1 cellular context compared by ENCODE assay signal in the genomic region with DNA sequence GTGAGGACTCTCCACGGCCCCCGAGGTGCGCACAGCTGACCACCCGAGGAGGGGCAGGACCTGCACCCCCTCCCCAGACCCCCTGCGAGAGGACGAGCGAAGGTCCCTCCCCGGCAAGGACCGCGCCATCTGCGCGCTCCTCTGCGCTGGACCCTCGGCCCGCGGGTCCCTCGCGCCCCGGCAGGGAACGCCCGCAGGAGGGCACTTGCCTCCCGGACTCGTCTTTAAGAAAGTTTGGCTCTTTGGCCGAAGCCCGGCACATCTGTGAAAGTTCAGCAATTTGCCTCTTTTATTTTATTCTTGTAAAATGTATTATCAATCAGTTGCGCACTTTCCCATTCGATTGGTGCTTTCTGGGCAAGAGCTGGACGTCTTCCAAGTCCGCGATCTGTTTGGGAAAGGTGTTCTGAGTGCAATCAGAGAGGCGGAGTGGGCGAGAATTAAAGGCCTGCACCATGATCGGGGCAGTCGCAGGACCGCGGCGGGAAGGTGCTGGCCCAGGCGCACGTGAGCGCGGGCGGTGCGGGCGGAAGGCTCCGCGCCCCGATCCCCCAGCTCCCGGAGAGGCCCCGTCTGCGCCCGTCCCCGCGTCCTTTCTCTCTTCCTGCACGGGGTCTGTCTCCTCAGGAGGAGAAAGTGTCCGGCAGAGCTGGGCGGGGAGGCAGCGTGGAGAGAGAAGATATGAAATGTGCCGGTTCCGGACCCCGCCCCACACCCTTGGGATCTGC.
A peak's percentile ranks its signal among the peaks of the same experiment; 100 is the strongest.
TF ChIP-seq lines count a peak whose summit lies in the region.

No MANE protein-coding gene starts in this region.

TF ChIP-seq in HepG2, 621 proteins besides CTCF, POLR2A, EP300 and RAD21 (continued from another document and continues in another):
- TF ChIP-seq ZBED4 (CRISPR knock-in tag; IDR thresholded peaks at IDR 0.05; ENCODE audit: borderline replicate concordance) (no peak), BRCA1 (CRISPR knock-in tag; IDR thresholded peaks at IDR 0.05) (no peak; the same call in 1 of the 2 replicates), NFE2L2 (IDR thresholded peaks at IDR 0.05; ENCODE audit: low read length) (no peak), CHD2 (IDR thresholded peaks at IDR 0.05; ENCODE audit: low read depth, low read length) (no peak), ZNF790 (CRISPR knock-in tag; IDR thresholded peaks at IDR 0.05; ENCODE audit: borderline replicate concordance) (no peak), SATB2 (CRISPR knock-in tag; IDR thresholded peaks at IDR 0.05) (no peak), GFI1 (CRISPR knock-in tag; IDR thresholded peaks at IDR 0.05; ENCODE audit: borderline replicate concordance) (0 out of 2 replicates have a peak, but pooled peaks have one; percentile 26), ZBTB21 (CRISPR knock-in tag; IDR thresholded peaks at IDR 0.05) (no peak), BRD4 (CRISPR knock-in tag; IDR thresholded peaks at IDR 0.05) (no peak), ZNF232 (CRISPR knock-in tag; IDR thresholded peaks at IDR 0.05; ENCODE audit: borderline replicate concordance) (no peak), ZSCAN25 (CRISPR knock-in tag; IDR thresholded peaks at IDR 0.05) (no peak), ZBTB10 (CRISPR knock-in tag; IDR thresholded peaks at IDR 0.05; ENCODE audit: borderline replicate concordance) (no peak), TOE1 (CRISPR knock-in tag; IDR thresholded peaks at IDR 0.05) (no peak), ZNF792 (CRISPR knock-in tag; IDR thresholded peaks at IDR 0.05) (no peak), ZMYM2 (CRISPR knock-in tag; IDR thresholded peaks at IDR 0.05) (no peak), GLI4 (CRISPR knock-in tag; IDR thresholded peaks at IDR 0.05; ENCODE audit: borderline replicate concordance) (no peak), GABPA (IDR thresholded peaks at IDR 0.05; ENCODE audit: low read depth, low read length) (no peak), GABPA (CRISPR knock-in tag; IDR thresholded peaks at IDR 0.05; ENCODE audit: low read depth) (no peak), ZBTB1 (CRISPR knock-in tag; IDR thresholded peaks at IDR 0.05; ENCODE audit: borderline replicate concordance) (no peak), BATF2 (CRISPR knock-in tag; IDR thresholded peaks at IDR 0.05) (no peak), YEATS4 (CRISPR knock-in tag; IDR thresholded peaks at IDR 0.05; ENCODE audit: borderline replicate concordance) (no peak), TFDP1 (CRISPR knock-in tag; IDR thresholded peaks at IDR 0.05; ENCODE audit: borderline replicate concordance) (peak; percentile 63; the same call in 1 of the 2 replicates), JUND (CRISPR knock-in tag; IDR thresholded peaks at IDR 0.05) (no peak), KLF15 (CRISPR knock-in tag; IDR thresholded peaks at IDR 0.05; ENCODE audit: borderline replicate concordance) (no peak), ELF3 (CRISPR knock-in tag; IDR thresholded peaks at IDR 0.05) (no peak), ZNF264 (CRISPR knock-in tag; IDR thresholded peaks at IDR 0.05) (no peak), SOX13 (IDR thresholded peaks at IDR 0.05) (no peak), SOX13 (CRISPR knock-in tag; conservative IDR thresholded peaks at IDR 0.05 in 1 of 2, IDR thresholded peaks at IDR 0.05 in 1 of 2) (no peak), POLR2AphosphoS2 (IDR thresholded peaks at IDR 0.05; ENCODE audit: low read depth, low read length) (no peak), DR1 (CRISPR knock-in tag; IDR thresholded peaks at IDR 0.05) (no peak)
- TF ChIP-seq, protein P1, sequence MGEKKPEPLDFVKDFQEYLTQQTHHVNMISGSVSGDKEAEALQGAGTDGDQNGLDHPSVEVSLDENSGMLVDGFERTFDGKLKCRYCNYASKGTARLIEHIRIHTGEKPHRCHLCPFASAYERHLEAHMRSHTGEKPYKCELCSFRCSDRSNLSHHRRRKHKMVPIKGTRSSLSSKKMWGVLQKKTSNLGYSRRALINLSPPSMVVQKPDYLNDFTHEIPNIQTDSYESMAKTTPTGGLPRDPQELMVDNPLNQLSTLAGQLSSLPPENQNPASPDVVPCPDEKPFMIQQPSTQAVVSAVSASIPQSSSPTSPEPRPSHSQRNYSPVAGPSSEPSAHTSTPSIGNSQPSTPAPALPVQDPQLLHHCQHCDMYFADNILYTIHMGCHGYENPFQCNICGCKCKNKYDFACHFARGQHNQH (CRISPR knock-in tag; IDR thresholded peaks at IDR 0.05): 0 out of 2 replicates have a peak, but pooled peaks have one; percentile 33
- TF ChIP-seq, protein P2, sequence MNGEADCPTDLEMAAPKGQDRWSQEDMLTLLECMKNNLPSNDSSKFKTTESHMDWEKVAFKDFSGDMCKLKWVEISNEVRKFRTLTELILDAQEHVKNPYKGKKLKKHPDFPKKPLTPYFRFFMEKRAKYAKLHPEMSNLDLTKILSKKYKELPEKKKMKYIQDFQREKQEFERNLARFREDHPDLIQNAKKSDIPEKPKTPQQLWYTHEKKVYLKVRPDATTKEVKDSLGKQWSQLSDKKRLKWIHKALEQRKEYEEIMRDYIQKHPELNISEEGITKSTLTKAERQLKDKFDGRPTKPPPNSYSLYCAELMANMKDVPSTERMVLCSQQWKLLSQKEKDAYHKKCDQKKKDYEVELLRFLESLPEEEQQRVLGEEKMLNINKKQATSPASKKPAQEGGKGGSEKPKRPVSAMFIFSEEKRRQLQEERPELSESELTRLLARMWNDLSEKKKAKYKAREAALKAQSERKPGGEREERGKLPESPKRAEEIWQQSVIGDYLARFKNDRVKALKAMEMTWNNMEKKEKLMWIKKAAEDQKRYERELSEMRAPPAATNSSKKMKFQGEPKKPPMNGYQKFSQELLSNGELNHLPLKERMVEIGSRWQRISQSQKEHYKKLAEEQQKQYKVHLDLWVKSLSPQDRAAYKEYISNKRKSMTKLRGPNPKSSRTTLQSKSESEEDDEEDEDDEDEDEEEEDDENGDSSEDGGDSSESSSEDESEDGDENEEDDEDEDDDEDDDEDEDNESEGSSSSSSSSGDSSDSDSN (CRISPR knock-in tag; IDR thresholded peaks at IDR 0.05): peak; percentile 50; the same call in 1 of the 2 replicates
- TF ChIP-seq, protein P3, sequence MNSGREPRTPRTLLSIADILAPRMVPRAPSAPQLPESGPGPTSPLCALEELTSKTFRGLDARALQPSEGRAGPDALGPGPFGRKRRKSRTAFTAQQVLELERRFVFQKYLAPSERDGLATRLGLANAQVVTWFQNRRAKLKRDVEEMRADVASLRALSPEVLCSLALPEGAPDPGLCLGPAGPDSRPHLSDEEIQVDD (CRISPR knock-in tag; IDR thresholded peaks at IDR 0.05; ENCODE audit: borderline replicate concordance): peak; percentile 26; the same call in 1 of the 2 replicates
- TF ChIP-seq, protein P4, sequence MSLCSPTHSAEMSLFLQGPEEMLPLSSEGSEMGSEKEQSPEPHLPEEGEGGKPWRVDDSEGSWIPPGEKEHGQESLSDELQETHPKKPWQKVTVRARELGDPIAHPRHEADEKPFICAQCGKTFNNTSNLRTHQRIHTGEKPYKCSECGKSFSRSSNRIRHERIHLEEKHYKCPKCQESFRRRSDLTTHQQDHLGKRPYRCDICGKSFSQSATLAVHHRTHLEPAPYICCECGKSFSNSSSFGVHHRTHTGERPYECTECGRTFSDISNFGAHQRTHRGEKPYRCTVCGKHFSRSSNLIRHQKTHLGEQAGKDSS (CRISPR knock-in tag; IDR thresholded peaks at IDR 0.05; ENCODE audit: borderline replicate concordance, low read depth): no peak
- TF ChIP-seq, protein P5, sequence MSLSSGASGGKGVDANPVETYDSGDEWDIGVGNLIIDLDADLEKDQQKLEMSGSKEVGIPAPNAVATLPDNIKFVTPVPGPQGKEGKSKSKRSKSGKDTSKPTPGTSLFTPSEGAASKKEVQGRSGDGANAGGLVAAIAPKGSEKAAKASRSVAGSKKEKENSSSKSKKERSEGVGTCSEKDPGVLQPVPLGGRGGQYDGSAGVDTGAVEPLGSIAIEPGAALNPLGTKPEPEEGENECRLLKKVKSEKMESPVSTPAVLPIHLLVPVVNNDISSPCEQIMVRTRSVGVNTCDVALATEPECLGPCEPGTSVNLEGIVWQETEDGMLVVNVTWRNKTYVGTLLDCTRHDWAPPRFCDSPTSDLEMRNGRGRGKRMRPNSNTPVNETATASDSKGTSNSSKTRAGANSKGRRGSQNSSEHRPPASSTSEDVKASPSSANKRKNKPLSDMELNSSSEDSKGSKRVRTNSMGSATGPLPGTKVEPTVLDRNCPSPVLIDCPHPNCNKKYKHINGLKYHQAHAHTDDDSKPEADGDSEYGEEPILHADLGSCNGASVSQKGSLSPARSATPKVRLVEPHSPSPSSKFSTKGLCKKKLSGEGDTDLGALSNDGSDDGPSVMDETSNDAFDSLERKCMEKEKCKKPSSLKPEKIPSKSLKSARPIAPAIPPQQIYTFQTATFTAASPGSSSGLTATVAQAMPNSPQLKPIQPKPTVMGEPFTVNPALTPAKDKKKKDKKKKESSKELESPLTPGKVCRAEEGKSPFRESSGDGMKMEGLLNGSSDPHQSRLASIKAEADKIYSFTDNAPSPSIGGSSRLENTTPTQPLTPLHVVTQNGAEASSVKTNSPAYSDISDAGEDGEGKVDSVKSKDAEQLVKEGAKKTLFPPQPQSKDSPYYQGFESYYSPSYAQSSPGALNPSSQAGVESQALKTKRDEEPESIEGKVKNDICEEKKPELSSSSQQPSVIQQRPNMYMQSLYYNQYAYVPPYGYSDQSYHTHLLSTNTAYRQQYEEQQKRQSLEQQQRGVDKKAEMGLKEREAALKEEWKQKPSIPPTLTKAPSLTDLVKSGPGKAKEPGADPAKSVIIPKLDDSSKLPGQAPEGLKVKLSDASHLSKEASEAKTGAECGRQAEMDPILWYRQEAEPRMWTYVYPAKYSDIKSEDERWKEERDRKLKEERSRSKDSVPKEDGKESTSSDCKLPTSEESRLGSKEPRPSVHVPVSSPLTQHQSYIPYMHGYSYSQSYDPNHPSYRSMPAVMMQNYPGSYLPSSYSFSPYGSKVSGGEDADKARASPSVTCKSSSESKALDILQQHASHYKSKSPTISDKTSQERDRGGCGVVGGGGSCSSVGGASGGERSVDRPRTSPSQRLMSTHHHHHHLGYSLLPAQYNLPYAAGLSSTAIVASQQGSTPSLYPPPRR (CRISPR knock-in tag; IDR thresholded peaks at IDR 0.05; ENCODE audit: borderline replicate concordance): no peak; the same call in 1 of the 2 replicates
- TF ChIP-seq, protein P6, sequence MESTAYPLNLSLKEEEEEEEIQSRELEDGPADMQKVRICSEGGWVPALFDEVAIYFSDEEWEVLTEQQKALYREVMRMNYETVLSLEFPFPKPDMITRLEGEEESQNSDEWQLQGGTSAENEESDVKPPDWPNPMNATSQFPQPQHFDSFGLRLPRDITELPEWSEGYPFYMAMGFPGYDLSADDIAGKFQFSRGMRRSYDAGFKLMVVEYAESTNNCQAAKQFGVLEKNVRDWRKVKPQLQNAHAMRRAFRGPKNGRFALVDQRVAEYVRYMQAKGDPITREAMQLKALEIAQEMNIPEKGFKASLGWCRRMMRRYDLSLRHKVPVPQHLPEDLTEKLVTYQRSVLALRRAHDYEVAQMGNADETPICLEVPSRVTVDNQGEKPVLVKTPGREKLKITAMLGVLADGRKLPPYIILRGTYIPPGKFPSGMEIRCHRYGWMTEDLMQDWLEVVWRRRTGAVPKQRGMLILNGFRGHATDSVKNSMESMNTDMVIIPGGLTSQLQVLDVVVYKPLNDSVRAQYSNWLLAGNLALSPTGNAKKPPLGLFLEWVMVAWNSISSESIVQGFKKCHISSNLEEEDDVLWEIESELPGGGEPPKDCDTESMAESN (CRISPR knock-in tag; conservative IDR thresholded peaks at IDR 0.05): no peak
